Comparison of ENCODE assay signal across 11 cellular contexts in genomic region chr9:36175209-36175608, GRCh38. TPM values are rescaled to one million over a fixed set of nuclear protein-coding genes. Genes with fewer than 3 reads are reported as not detected.
"Had no signal": no experiment of that assay in that cellular context is flagged by ENCODE, and none has a peak within 500 bp of the region (broad histone marks: within the 10 kb centered on the region; RNA-seq: fewer than 3 reads in every experiment).

No MANE protein-coding gene starts in this region.

RNA-seq across cellular contexts. Expression of gene CCIN, which starts 6.0 kb away (rescaled TPM):
- total RNA-seq: activated naive CD4-positive, alpha-beta T cell treated with anti-CD3 and anti-CD28 coated beads for 36 hours; activated naive CD4-positive, alpha-beta T cell treated with anti-CD3 and anti-CD28 coated beads, Interleukin-2, amount 50 U/mL, for 72 hours; activated naive CD8-positive, alpha-beta T cell treated with anti-CD3 and anti-CD28 coated beads for 36 hours; activated T-cell treated with anti-CD3 and anti-CD28 coated beads, Interleukin-2, amount 50 U/mL, for 4 hours; activated T-helper 1 cell treated with anti-CD3 and anti-CD28 coated beads, Interleukin-12 subunit alpha, Interleukin-12 subunit beta, Interleukin-2, Interleukin-4 antibody, amounts not matched to agents 30 ng/mL and 10 ng/mL and 1 ng/mL, durations not matched to agents 14 hours and 24 hours and 36 hours; activated T-helper 17 cell treated with anti-CD3 and anti-CD28 coated beads, Interleukin-2, amount 50 U/mL, for 72 hours; activated T-helper 2 cell treated with anti-CD3 and anti-CD28 coated beads, Interferon-gamma antibody, Interleukin-2, Interleukin-4, amounts not matched to agents 10 μg/mL and 5 μg/mL and 100 μg/mL, durations not matched to agents 14 hours and 24 hours and 36 hours; ascending aorta; body of pancreas; bronchial epithelial cell had no signal
- polyA plus RNA-seq: cardiac muscle cell had no signal
